8 cellular contexts compared by ENCODE assay signal in the genomic region with DNA sequence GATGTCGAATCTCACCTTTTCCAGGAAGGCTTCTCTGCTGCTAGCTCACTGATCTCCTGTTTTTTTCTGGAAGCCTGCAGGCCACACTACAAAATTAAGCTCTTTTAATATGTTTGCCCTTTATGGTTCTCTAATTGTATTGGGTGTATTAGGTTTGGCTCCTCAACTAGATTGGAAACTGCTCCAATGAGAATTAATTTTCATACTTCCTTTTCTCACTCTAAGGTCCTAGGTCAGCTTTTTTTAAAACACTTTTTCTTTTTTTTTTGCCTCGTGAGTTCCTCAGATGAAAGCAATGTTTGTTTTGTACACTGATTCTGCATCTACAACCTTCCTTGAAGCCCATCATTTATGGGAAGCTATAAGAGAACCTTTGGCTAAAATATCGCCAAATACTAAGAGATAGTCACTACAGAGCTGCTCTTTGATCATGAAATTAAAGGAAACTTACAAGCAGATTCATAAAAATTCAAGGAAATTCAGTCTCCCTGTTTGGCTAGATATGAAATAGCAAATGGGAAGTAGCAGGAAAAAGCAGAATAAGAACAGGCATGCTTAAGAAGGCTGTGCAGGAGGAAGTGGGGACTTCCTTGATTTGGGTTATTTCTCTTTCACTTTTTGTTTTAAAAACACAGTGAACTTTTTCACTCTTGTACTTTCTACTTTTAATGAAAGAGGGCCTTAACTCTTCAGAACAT. TPM values are rescaled to one million over a fixed set of nuclear protein-coding genes. Genes with fewer than 3 reads are reported as not detected.
DNase-seq lines count a peak whose midpoint lies in the region; ATAC-seq, FAIRE-seq and TF ChIP-seq lines count a peak whose summit lies in the region.

No MANE protein-coding gene starts in this region.

- H3K4me2 ChIP-seq in MM.1S (ENCODE audit: low read depth, low read length): peak overlapping the region; percentile 83

- peak overlapping the region; percentile 46 for H3K4me3 ChIP-seq in MM.1S (ENCODE audit: low read length)
- H3K4me3 ChIP-seq in upper lobe of right lung: peak overlapping the region; percentile 24

- peak overlapping the region; percentile 71 for H2AFZ ChIP-seq in MM.1S (ENCODE audit: low read length)

- H3K27ac ChIP-seq in MM.1S (ENCODE audit: low read length) (peak overlapping the region; percentile 18; the same call in 1 of the 2 replicates), upper lobe of right lung (peak overlapping the region; percentile 76)

- H3K4me1 ChIP-seq in MM.1S (ENCODE audit: low read length): peaks cover 19% of the 10 kb centered on the region
- H3K4me1 ChIP-seq in upper lobe of right lung: peaks cover 21% of the 10 kb centered on the region

- no peaks in the 10 kb centered on the region for H3K36me3 ChIP-seq in MM.1S (replicated peaks; ENCODE audit: insufficient read depth, low read length)
- no peaks in the 10 kb centered on the region for H3K36me3 ChIP-seq in upper lobe of right lung

- H3K9me3 ChIP-seq in MM.1S (replicated peaks; ENCODE audit: insufficient read depth, low read length) (no peaks in the 10 kb centered on the region), upper lobe of right lung (no peaks in the 10 kb centered on the region)

- H4K20me1 ChIP-seq in MM.1S (ENCODE audit: insufficient read depth, low read length): no peaks in the 10 kb centered on the region

- peak overlapping the region; percentile 7; the same call in 1 of the 2 replicates for H3K9ac ChIP-seq in MM.1S (ENCODE audit: low read length)

- no peak for TF ChIP-seq POLR2A in GM18505 (IDR thresholded peaks at IDR 0.05; ENCODE audit: borderline replicate concordance, extremely low read depth, insufficient read depth, insufficient read length)

- DNase-seq in MM.1S: peak; percentile 40
- DNase-seq in upper lobe of right lung: no peak
- no peak for DNase-seq in retina
- DNase-seq in NCI-H510A (lab: John Stamatoyannopoulos, UW): no peak
- DNase-seq in activated CD8-positive, alpha-beta memory T cell treated with anti-CD3 and anti-CD28 coated beads, Interleukin-2, amount 50 U/mL, for 48 hours: no peak

- no peaks in the 10 kb centered on the region for H3F3A ChIP-seq in MM.1S (ENCODE audit: insufficient read depth, low read length)

- no peaks in the 10 kb centered on the region for H3K79me2 ChIP-seq in MM.1S (ENCODE audit: low read length)

- H3K27me3 ChIP-seq in MM.1S (replicated peaks; ENCODE audit: insufficient read depth, low read length) (no peaks in the 10 kb centered on the region), upper lobe of right lung (no peaks in the 10 kb centered on the region)

- TF ChIP-seq CTCF in MM.1S (IDR thresholded peaks at IDR 0.05; ENCODE audit: low read length) (no peak), upper lobe of right lung (IDR thresholded peaks at IDR 0.05) (no peak)

- no peaks in the 10 kb centered on the region for H3K9me2 ChIP-seq in MM.1S (replicated peaks; ENCODE audit: insufficient read depth, low read length)

- intact Hi-C loops in upper lobe of right lung (cut with DNase I): no loop called here

- ATAC-seq in GM18505 (IDR thresholded peaks at IDR 0.05; ENCODE audit: unreplicated experiment) (peak; percentile 76), GM21786 (IDR thresholded peaks at IDR 0.05; ENCODE audit: unreplicated experiment) (peak; percentile 79), upper lobe of right lung (peak; percentile 78)

- FAIRE-seq in endometrium (lab: Jason Lieb, UNC): peak; percentile 53

RNA-seq across cellular contexts. Expression of a gene that starts 55.2 kb away (rescaled TPM):
- 45.0 TPM for total RNA-seq in upper lobe of right lung
